19 cellular contexts compared by ENCODE assay signal in genomic region chr7:152140560-152140959, GRCh38.
"Had no signal": no experiment of that assay in that cellular context is flagged by ENCODE, and none has a peak within 500 bp of the region (broad histone marks: within the 10 kb centered on the region; RNA-seq: fewer than 3 reads in every experiment).

No MANE protein-coding gene starts in this region.

- DNase-seq: activated CD4-positive, alpha-beta T cell treated with anti-CD3 and anti-CD28 coated beads for 1 hour; activated CD8-positive, alpha-beta memory T cell treated with anti-CD3 and anti-CD28 coated beads, Interleukin-2, amount 50 U/mL, for 48 hours; activated gamma-delta T cell; activated T-cell treated with anti-CD3 and anti-CD28 coated beads, Interleukin-2, amount 50 U/mL, for 48 hours; cerebellar nuclear complex; endodermal cell; left ventricle myocardium inferior; mammary epithelial cell; nephron progenitor cell; pancreas; psoas muscle; stimulated activated CD4-positive, alpha-beta T cell treated with anti-CD3 and anti-CD28 coated beads, Interleukin-4, amount 100 ng/mL, for 24 hours; stomach had no signal

- ATAC-seq: pancreas, psoas muscle had no signal

- H3K9me3 ChIP-seq: left ventricle myocardium inferior, pancreas, psoas muscle, right atrium auricular region, stomach, suprapubic skin, tibial nerve had no signal

- H3K4me3 Mint-ChIP-seq: endodermal cell, nephron progenitor cell had no signal

- H3K9me3 Mint-ChIP-seq: endodermal cell, nephron progenitor cell had no signal

- H3K27ac Mint-ChIP-seq: endodermal cell, nephron progenitor cell had no signal

- H3K4me1 ChIP-seq: pancreas, psoas muscle had no signal

- H3K4me3 ChIP-seq: coronary artery, hepatocyte, left ventricle myocardium inferior, pancreas, psoas muscle, right atrium auricular region, stomach, suprapubic skin, tibial nerve had no signal

- H3K27ac ChIP-seq: coronary artery, hepatocyte, left ventricle myocardium inferior, pancreas, psoas muscle, right atrium auricular region, stomach, suprapubic skin, tibial nerve, VCaP had no signal

- FAIRE-seq: pancreas had no signal
